8 cellular contexts compared by ENCODE assay signal in genomic region chr13:30920162-30920561, GRCh38. TPM values are rescaled to one million over a fixed set of nuclear protein-coding genes. Genes with fewer than 3 reads are reported as not detected.
"Had no signal": no experiment of that assay in that cellular context is flagged by ENCODE, and none has a peak within 500 bp of the region (broad histone marks: within the 10 kb centered on the region; RNA-seq: fewer than 3 reads in every experiment).

No MANE protein-coding gene starts in this region.

- FAIRE-seq: H54, HTR-8/SVneo, K562 had no signal

- ATAC-seq: K562 had no signal

- H3K4me3 ChIP-seq: GM23248, K562 had no signal

- H2AFZ ChIP-seq: GM23248 had no signal

- H3K9ac ChIP-seq: GM23248 had no signal

- H3K27ac ChIP-seq: GM23248 had no signal

- DNase-seq: GM23248, GOT3, H9, HCEC 1CT had no signal

RNA-seq across cellular contexts. Expression of gene TEX26, which starts 12.3 kb away (rescaled TPM):
- total RNA-seq: H9, HT-29, K562 had no signal
- polyA plus RNA-seq: GM23248, K562 had no signal

RNA-seq across cellular contexts. Expression of gene MEDAG, which starts 14.1 kb away (rescaled TPM):
- total RNA-seq: HT-29, K562 had no signal
- polyA plus RNA-seq: K562 had no signal
